Comparison of ENCODE assay signal across 31 cellular contexts in the genomic region with DNA sequence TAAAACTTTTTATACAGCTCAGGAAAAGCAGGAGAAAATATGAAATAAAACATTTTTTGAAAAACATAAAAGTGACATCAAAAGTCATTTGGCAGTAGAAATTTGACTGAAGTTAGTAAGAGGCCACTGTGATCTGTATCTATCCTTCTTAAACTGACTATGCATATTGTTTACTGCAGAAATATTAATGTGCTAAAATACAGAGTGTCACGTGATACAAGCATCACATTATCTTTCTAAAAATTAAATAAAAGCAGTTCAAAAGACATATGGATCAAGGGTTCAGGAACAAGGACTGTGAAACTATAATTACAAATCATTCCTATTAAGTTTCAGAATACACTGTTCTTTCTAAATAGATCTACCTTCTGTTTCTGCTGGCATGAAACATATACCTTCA. TPM values are rescaled to one million over a fixed set of nuclear protein-coding genes. Genes with fewer than 3 reads are reported as not detected.
"Had no signal": no experiment of that assay in that cellular context is flagged by ENCODE, and none has a peak within 500 bp of the region (broad histone marks: within the 10 kb centered on the region; RNA-seq: fewer than 3 reads in every experiment).

No MANE protein-coding gene starts in this region.

- H3K36me3 ChIP-seq: ovary had no signal

- H3K4me3 Mint-ChIP-seq: immature natural killer cell; naive thymus-derived CD4-positive, alpha-beta T cell; natural killer cell treated with Interleukin-12 subunit alpha and Interleukin-12 subunit beta and Interleukin-15 and Interleukin-18, amount 100 ng/mL, for 72 hours; stimulated activated naive CD8-positive, alpha-beta T cell treated with anti-CD3 and anti-CD28 coated beads, Interleukin-15, Interleukin-2, amounts not matched to agents 100 ng/mL and 50 ng/mL, for 24 hours had no signal

- H3K9me3 ChIP-seq: left lung, lower lobe of right lung, mucosa of descending colon, ovary, right atrium auricular region, right lobe of liver, suprapubic skin, thoracic aorta, tibial artery, upper lobe of right lung had no signal

- H3K9me3 Mint-ChIP-seq: naive thymus-derived CD4-positive, alpha-beta T cell; natural killer cell treated with Interleukin-12 subunit alpha and Interleukin-12 subunit beta and Interleukin-15 and Interleukin-18, amount 100 ng/mL, for 72 hours; stimulated activated naive CD8-positive, alpha-beta T cell treated with anti-CD3 and anti-CD28 coated beads, Interleukin-15, Interleukin-2, amounts not matched to agents 100 ng/mL and 50 ng/mL, for 24 hours had no signal

- ATAC-seq: left colon; left lung; lower lobe of right lung; mucosa of descending colon; naive thymus-derived CD4-positive, alpha-beta T cell; natural killer cell treated with Interleukin-12 subunit alpha and Interleukin-12 subunit beta and Interleukin-15 and Interleukin-18, amount 100 ng/mL, for 72 hours; right lobe of liver; upper lobe of right lung had no signal

- H3K4me3 ChIP-seq: left lung, lower lobe of right lung, mucosa of descending colon, ovary, right atrium auricular region, right lobe of liver, skin epidermis, suprapubic skin, thoracic aorta, tibial artery, upper lobe of right lung had no signal

- H3K4me1 ChIP-seq: left lung, right atrium auricular region, right lobe of liver, suprapubic skin, tibial artery, upper lobe of right lung had no signal

- H3K27ac Mint-ChIP-seq: progenitor cell of endocrine pancreas; stimulated activated naive CD8-positive, alpha-beta T cell treated with anti-CD3 and anti-CD28 coated beads, Interleukin-15, Interleukin-2, amounts not matched to agents 100 ng/mL and 50 ng/mL, for 24 hours had no signal

- H3K27ac ChIP-seq: left lung, lower lobe of right lung, ovary, right atrium auricular region, right lobe of liver, skin epidermis, suprapubic skin, thoracic aorta, tibial artery, upper lobe of right lung had no signal

- DNase-seq: hypothalamus; immature natural killer cell; kidney; left colon; left lung; lower lobe of right lung; mammary epithelial cell; mesendoderm; midbrain; mucosa of descending colon; naive thymus-derived CD4-positive, alpha-beta T cell; ovary; right lobe of liver; stimulated activated CD4-positive, alpha-beta T cell treated with anti-CD3 and anti-CD28 coated beads, Interleukin-12 subunit alpha, Interleukin-12 subunit beta, amount 100 ng/mL, for 4 hours; stimulated activated CD4-positive, alpha-beta T cell treated with anti-CD3 and anti-CD28 coated beads, Interleukin-15, amount 100 ng/mL, for 24 hours; stimulated activated CD4-positive, alpha-beta T cell treated with anti-CD3 and anti-CD28 coated beads, Interleukin-2, amount 100 ng/mL, for 24 hours; stimulated activated CD4-positive, alpha-beta T cell treated with anti-CD3 and anti-CD28 coated beads, Interleukin-4, amount 100 ng/mL, for 1 hour; stimulated activated naive CD4-positive, alpha-beta T cell; tibial artery; trophoblast cell; upper lobe of right lung had no signal

- FAIRE-seq: islet of Langerhans, kidney, urothelium cell line had no signal

- H3K27me3 Mint-ChIP-seq: naive thymus-derived CD4-positive, alpha-beta T cell; natural killer cell treated with Interleukin-12 subunit alpha and Interleukin-12 subunit beta and Interleukin-15 and Interleukin-18, amount 100 ng/mL, for 72 hours; stimulated activated naive CD8-positive, alpha-beta T cell treated with anti-CD3 and anti-CD28 coated beads, Interleukin-15, Interleukin-2, amounts not matched to agents 100 ng/mL and 50 ng/mL, for 24 hours had no signal

- H3K27me3 ChIP-seq: left lung, ovary, right atrium auricular region, right lobe of liver, suprapubic skin, tibial artery, upper lobe of right lung had no signal

RNA-seq across cellular contexts. Expression of gene PARP12, which starts 33.7 kb away (rescaled TPM):
- polyA plus RNA-seq: neural cell had no signal
